Comparison of ENCODE assay signal across 18 cellular contexts in the genomic region with DNA sequence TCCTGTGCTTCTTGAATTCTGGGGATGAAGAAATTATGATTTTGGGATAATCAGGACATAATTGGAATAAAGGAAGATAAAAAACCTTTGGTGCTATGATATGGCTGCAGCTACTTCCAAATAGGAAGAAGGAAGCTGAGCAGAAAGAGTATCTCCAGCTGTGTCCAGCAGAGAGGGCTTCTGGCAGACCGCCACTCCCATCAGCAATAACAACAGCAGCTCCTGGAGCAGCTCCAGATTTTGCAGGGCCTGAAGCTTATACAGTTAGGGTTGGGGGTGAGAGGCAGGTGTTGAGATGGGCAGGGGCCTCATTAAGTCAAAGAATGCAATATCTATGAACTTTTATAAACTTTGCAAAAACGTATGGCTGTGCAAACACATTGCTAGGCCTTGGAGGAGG.
A peak's percentile ranks its signal among the peaks of the same experiment; 100 is the strongest.
DNase-seq lines count a peak whose midpoint lies in the region; TF ChIP-seq lines count a peak whose summit lies in the region.
"Had no signal": no experiment of that assay in that cellular context is flagged by ENCODE, and none has a peak within 500 bp of the region (broad histone marks: within the 10 kb centered on the region; RNA-seq: fewer than 3 reads in every experiment).

No MANE protein-coding gene starts in this region.

- TF ChIP-seq CTCF in left ventricle myocardium inferior (IDR thresholded peaks at IDR 0.05; ENCODE audit: borderline replicate concordance): no peak
- no peak for TF ChIP-seq CTCF in uterus (IDR thresholded peaks at IDR 0.05)

- H3K4me3 ChIP-seq in Karpas-422 (ENCODE audit: low read length) (no peak overlapping the region), left ventricle myocardium inferior (no peak overlapping the region), uterus (no peak overlapping the region)
- H3K4me3 ChIP-seq: vagina had no signal

- H3K36me3 ChIP-seq in Karpas-422 (ENCODE audit: insufficient read depth, low read length) (no peaks in the 10 kb centered on the region), left ventricle myocardium inferior (no peaks in the 10 kb centered on the region), uterus (no peaks in the 10 kb centered on the region)
- H3K36me3 ChIP-seq: vagina had no signal

- no peak overlapping the region for H3K4me2 ChIP-seq in Karpas-422 (ENCODE audit: low read depth, low read length, poor library complexity, severe bottlenecking)

- H3K27ac ChIP-seq in Karpas-422 (ENCODE audit: low read length) (no peak overlapping the region), left ventricle myocardium inferior (replicated peaks) (no peak overlapping the region), uterus (no peak overlapping the region)
- H3K27ac ChIP-seq: foreskin keratinocyte, parathyroid adenoma, vagina had no signal

- no peak overlapping the region for H3K9ac ChIP-seq in Karpas-422 (ENCODE audit: low read length)
- H3K9ac ChIP-seq: parathyroid adenoma had no signal

- no peak overlapping the region for H2AFZ ChIP-seq in Karpas-422 (ENCODE audit: low read length)
- H2AFZ ChIP-seq: parathyroid adenoma had no signal

- no peaks in the 10 kb centered on the region for H4K20me1 ChIP-seq in Karpas-422 (ENCODE audit: insufficient read depth, low read depth, low read length)

- H3K4me1 ChIP-seq in Karpas-422 (ENCODE audit: low read length) (no peaks in the 10 kb centered on the region), left ventricle myocardium inferior (peaks cover 24% of the 10 kb centered on the region), uterus (no peaks in the 10 kb centered on the region)
- H3K4me1 ChIP-seq: foreskin keratinocyte, parathyroid adenoma, vagina had no signal

- no peaks in the 10 kb centered on the region for H3K9me2 ChIP-seq in Karpas-422 (replicated peaks; ENCODE audit: insufficient read depth, low read length)

- H3K9me3 ChIP-seq in Karpas-422 (ENCODE audit: low read length): no peaks in the 10 kb centered on the region
- H3K9me3 ChIP-seq in left ventricle myocardium inferior (replicated peaks): no peaks in the 10 kb centered on the region
- no peaks in the 10 kb centered on the region for H3K9me3 ChIP-seq in uterus
- H3K9me3 ChIP-seq: vagina had no signal

- H3K79me2 ChIP-seq in Karpas-422 (ENCODE audit: low read length): no peaks in the 10 kb centered on the region
- H3K79me2 ChIP-seq: parathyroid adenoma had no signal

- DNase-seq in Karpas-422 (peak; percentile 34), NCI-H345 treated with DMSO at 0.1 percent for 48 hours (lab: John Stamatoyannopoulos, UW; ENCODE audit: unreplicated experiment) (peak; percentile 51), left ventricle myocardium inferior (peak; percentile 55), putamen (ENCODE audit: low spot score) (peak; percentile 20), occipital lobe (lab: John Stamatoyannopoulos, UW) (no peak), SW 1271 (lab: John Stamatoyannopoulos, UW) (no peak), uterus (no peak)
- DNase-seq: activated CD8-positive, alpha-beta memory T cell treated with anti-CD3 and anti-CD28 coated beads, Interleukin-2, amount 50 U/mL, for 4 hours; CD4-positive, alpha-beta memory T cell; DMS53; effector CD8-positive, alpha-beta T cell; foreskin keratinocyte; KBM-7; NCI-H2081; NCI-H446 treated with DMSO at 0.1 percent for 48 hours; T-helper 9 cell had no signal

- H3K27me3 ChIP-seq in Karpas-422 (ENCODE audit: low read length) (no peaks in the 10 kb centered on the region), left ventricle myocardium inferior (ENCODE audit: low read depth) (no peaks in the 10 kb centered on the region), uterus (no peaks in the 10 kb centered on the region)
- H3K27me3 ChIP-seq: vagina had no signal

- no peak for TF ChIP-seq POLR2A in uterus (IDR thresholded peaks at IDR 0.05)

- intact Hi-C loops in left ventricle myocardium inferior (cut with micrococcal nuclease) (no loop called here), uterus (cut with DNase I; ENCODE audit: low total_unique reads) (no loop called here)

Comparison
In these comparisons a context has a peak if more than half of its experiments do, and no peak if none do; other contexts are left out.
1. DNase-seq: peak in Karpas-422 (single experiment), NCI-H345 treated with DMSO at 0.1 percent for 48 hours (single experiment), left ventricle myocardium inferior (single experiment) and putamen (single experiment); none in occipital lobe (single experiment), SW 1271 (0 of 2) and uterus (0 of 2).